In genomic region chr6:74932214-74932923, GRCh38 we compare ENCODE assay signal across 1 cellular context.
TF ChIP-seq lines count a peak whose summit lies in the region.

No MANE protein-coding gene starts in this region.

TF ChIP-seq in HepG2, 621 proteins besides CTCF, POLR2A, EP300 and RAD21 (continued from another document):
- TF ChIP-seq, protein P1, sequence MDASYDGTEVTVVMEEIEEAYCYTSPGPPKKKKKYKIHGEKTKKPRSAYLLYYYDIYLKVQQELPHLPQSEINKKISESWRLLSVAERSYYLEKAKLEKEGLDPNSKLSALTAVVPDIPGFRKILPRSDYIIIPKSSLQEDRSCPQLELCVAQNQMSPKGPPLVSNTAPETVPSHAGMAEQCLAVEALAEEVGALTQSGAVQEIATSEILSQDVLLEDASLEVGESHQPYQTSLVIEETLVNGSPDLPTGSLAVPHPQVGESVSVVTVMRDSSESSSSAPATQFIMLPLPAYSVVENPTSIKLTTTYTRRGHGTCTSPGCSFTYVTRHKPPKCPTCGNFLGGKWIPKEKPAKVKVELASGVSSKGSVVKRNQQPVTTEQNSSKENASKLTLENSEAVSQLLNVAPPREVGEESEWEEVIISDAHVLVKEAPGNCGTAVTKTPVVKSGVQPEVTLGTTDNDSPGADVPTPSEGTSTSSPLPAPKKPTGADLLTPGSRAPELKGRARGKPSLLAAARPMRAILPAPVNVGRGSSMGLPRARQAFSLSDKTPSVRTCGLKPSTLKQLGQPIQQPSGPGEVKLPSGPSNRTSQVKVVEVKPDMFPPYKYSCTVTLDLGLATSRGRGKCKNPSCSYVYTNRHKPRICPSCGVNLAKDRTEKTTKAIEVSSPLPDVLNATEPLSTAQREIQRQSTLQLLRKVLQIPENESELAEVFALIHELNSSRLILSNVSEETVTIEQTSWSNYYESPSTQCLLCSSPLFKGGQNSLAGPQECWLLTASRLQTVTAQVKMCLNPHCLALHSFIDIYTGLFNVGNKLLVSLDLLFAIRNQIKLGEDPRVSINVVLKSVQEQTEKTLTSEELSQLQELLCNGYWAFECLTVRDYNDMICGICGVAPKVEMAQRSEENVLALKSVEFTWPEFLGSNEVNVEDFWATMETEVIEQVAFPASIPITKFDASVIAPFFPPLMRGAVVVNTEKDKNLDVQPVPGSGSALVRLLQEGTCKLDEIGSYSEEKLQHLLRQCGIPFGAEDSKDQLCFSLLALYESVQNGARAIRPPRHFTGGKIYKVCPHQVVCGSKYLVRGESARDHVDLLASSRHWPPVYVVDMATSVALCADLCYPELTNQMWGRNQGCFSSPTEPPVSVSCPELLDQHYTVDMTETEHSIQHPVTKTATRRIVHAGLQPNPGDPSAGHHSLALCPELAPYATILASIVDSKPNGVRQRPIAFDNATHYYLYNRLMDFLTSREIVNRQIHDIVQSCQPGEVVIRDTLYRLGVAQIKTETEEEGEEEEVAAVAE (CRISPR knock-in tag; IDR thresholded peaks at IDR 0.05; ENCODE audit: borderline replicate concordance) = no peak
- peak; percentile 82; the same call in 1 of the 2 replicates for TF ChIP-seq CEBPB (IDR thresholded peaks at IDR 0.05; ENCODE audit: borderline replicate concordance, low read depth, low read length)
- TF ChIP-seq HNF4A (CRISPR knock-in tag; IDR thresholded peaks at IDR 0.05) = peak; percentile 84
- no peak for TF ChIP-seq ZNF678 (CRISPR knock-in tag; IDR thresholded peaks at IDR 0.05)
- TF ChIP-seq, protein P2, sequence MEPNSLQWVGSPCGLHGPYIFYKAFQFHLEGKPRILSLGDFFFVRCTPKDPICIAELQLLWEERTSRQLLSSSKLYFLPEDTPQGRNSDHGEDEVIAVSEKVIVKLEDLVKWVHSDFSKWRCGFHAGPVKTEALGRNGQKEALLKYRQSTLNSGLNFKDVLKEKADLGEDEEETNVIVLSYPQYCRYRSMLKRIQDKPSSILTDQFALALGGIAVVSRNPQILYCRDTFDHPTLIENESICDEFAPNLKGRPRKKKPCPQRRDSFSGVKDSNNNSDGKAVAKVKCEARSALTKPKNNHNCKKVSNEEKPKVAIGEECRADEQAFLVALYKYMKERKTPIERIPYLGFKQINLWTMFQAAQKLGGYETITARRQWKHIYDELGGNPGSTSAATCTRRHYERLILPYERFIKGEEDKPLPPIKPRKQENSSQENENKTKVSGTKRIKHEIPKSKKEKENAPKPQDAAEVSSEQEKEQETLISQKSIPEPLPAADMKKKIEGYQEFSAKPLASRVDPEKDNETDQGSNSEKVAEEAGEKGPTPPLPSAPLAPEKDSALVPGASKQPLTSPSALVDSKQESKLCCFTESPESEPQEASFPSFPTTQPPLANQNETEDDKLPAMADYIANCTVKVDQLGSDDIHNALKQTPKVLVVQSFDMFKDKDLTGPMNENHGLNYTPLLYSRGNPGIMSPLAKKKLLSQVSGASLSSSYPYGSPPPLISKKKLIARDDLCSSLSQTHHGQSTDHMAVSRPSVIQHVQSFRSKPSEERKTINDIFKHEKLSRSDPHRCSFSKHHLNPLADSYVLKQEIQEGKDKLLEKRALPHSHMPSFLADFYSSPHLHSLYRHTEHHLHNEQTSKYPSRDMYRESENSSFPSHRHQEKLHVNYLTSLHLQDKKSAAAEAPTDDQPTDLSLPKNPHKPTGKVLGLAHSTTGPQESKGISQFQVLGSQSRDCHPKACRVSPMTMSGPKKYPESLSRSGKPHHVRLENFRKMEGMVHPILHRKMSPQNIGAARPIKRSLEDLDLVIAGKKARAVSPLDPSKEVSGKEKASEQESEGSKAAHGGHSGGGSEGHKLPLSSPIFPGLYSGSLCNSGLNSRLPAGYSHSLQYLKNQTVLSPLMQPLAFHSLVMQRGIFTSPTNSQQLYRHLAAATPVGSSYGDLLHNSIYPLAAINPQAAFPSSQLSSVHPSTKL (CRISPR knock-in tag; IDR thresholded peaks at IDR 0.05) = peak; percentile 50
TF ChIP-seq in HepG2: peak in this region for 9.
